24 cellular contexts compared by ENCODE assay signal in genomic region chr19:28039677-28040381, GRCh38.
DNase-seq lines count a peak whose midpoint lies in the region; FAIRE-seq and TF ChIP-seq lines count a peak whose summit lies in the region.
"Had no signal": no experiment of that assay in that cellular context is flagged by ENCODE, and none has a peak within 500 bp of the region (broad histone marks: within the 10 kb centered on the region; RNA-seq: fewer than 3 reads in every experiment).

No MANE protein-coding gene starts in this region.

- no peak for TF ChIP-seq CTCF in 22Rv1 (IDR thresholded peaks at IDR 0.05)

- H3K27ac ChIP-seq in 22Rv1: 0 out of 2 replicates have a peak overlapping the region, but pooled peaks have one; percentile 17
- H3K27ac ChIP-seq: esophagus squamous epithelium, left ventricle myocardium inferior, tibial artery had no signal

- FAIRE-seq in RCC 7860 (lab: Jason Lieb, UNC): peak; percentile 88

- DNase-seq in Daoy (ENCODE audit: low read depth) (peak; percentile 83), RCC 7860 (ENCODE audit: low spot score) (peak; percentile 67), islet precursor cell (peak; percentile 29), MV-4-11 (lab: John Stamatoyannopoulos, UW) (no peak), globus pallidus (ENCODE audit: low spot score) (no peak), T-helper 1 cell (no peak), HCEC 1CT (no peak)
- DNase-seq: activated CD4-positive, alpha-beta T cell treated with anti-CD3 and anti-CD28 coated beads, Interleukin-2, amount 50 U/mL, for 48 hours; activated gamma-delta T cell treated with Interleukin-2 at 50 U/mL for 16 hours; activated T-cell treated with anti-CD3 and anti-CD28 coated beads for 4 hours; cerebellar nuclear complex; EL; esophagus squamous epithelium; left ventricle myocardium inferior; NCI-H1694 treated with DMSO at 0.1 percent for 48 hours; NCI-H2227 treated with DMSO at 0.1 percent for 48 hours; nephron progenitor cell; NK-92 treated with Interleukin-12 subunit alpha and Interleukin-12 subunit beta, amount 100 ng/mL, for 24 hours; posterior cingulate gyrus; SK-N-SH; stimulated activated CD4-positive, alpha-beta T cell treated with anti-CD3 and anti-CD28 coated beads, Interleukin-2, amount 100 ng/mL, for 24 hours; stimulated activated naive CD4-positive, alpha-beta T cell treated with Interleukin-2 at 50 U/mL for 16 hours; tibial artery had no signal

Comparison
In these comparisons a context has a peak if more than half of its experiments do, and no peak if none do; other contexts are left out.
1. DNase-seq: peak in Daoy (single experiment), RCC 7860 (single experiment) and islet precursor cell (single experiment); none in MV-4-11 (single experiment), globus pallidus (single experiment), T-helper 1 cell (0 of 5) and HCEC 1CT (single experiment).